Comparison of ENCODE assay signal across 9 cellular contexts in the genomic region with DNA sequence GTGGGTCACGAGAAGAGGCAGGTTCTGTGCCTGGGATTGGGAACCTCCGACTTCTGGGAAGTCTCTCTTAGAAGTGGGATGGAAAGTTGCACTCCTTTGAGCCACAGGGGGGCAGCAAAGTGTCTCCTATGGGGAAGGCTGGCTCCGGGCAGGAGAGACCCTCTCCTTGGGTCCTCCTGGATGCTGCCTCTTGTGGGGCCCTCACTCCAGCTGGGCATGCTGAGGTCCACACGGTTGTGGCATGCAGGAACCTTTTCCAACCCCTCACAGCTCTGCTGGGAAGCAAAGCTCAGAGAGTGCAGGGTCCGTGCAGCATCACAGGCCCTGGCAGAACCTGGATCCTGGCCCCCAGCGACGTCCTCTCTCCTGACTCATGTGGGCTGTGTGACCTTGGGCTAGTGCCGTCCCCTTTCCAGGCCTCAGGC. TPM values are rescaled to one million over a fixed set of nuclear protein-coding genes. Genes with fewer than 3 reads are reported as not detected.
A peak's percentile ranks its signal among the peaks of the same experiment; 100 is the strongest.
DNase-seq lines count a peak whose midpoint lies in the region; ATAC-seq, FAIRE-seq and TF ChIP-seq lines count a peak whose summit lies in the region.
"Had no signal": no experiment of that assay in that cellular context is flagged by ENCODE, and none has a peak within 500 bp of the region (broad histone marks: within the 10 kb centered on the region; RNA-seq: fewer than 3 reads in every experiment).

No MANE protein-coding gene starts in this region.

- intact Hi-C loops in kidney (cut with DNase I), result no loop called here

- H3K4me3 Mint-ChIP-seq in activated T-cell treated with anti-CD3 and anti-CD28 coated beads, Interleukin-2, amount 50 U/mL, for 24 hours, result no peak overlapping the region

- peak; percentile 50 to 80 (median 60) for DNase-seq in NCI-H1417 (lab: John Stamatoyannopoulos, UW)
- DNase-seq in NCI-H1417 treated with DMSO at 0.1 percent for 48 hours (lab: John Stamatoyannopoulos, UW), result no peak
- peak; percentile 54 for DNase-seq in NB4 (ENCODE audit: low read depth)
- peak; percentile 70 for DNase-seq in adipocyte (ENCODE audit: low read depth)
- peak; percentile 60 for DNase-seq in kidney
- DNase-seq in coronary artery (ENCODE audit: low spot score), result no peak
- no peak for DNase-seq in activated T-cell treated with anti-CD3 and anti-CD28 coated beads, Interleukin-2, amount 50 U/mL, for 24 hours

- H3K9ac ChIP-seq in adipocyte (ENCODE audit: low read length) (no peak overlapping the region), kidney (ENCODE audit: low read length in 2 of 2) (no peak overlapping the region)
- H3K9ac ChIP-seq: BLaER1 treated with 17β-estradiol and CSF1 and Interleukin-3, amounts not matched to agents 10 nM and 100 nM had no signal

- no peaks in the 10 kb centered on the region for H3K36me3 Mint-ChIP-seq in activated T-cell treated with anti-CD3 and anti-CD28 coated beads, Interleukin-2, amount 50 U/mL, for 24 hours (ENCODE audit: low read depth)

- peak; percentile 93 for TF ChIP-seq CTCF in NB4 (IDR thresholded peaks at IDR 0.05; ENCODE audit: low read depth, low read length)
- peak; percentile 30 for TF ChIP-seq CTCF in kidney (IDR thresholded peaks at IDR 0.05; ENCODE audit: borderline replicate concordance, extremely low read depth, insufficient read depth)
- TF ChIP-seq CTCF in coronary artery (IDR thresholded peaks at IDR 0.05), result no peak

- H3K27me3 ChIP-seq in adipocyte (replicated peaks; ENCODE audit: control insufficient read depth, insufficient read depth, low read length), result peaks cover 73% of the 10 kb centered on the region
- H3K27me3 ChIP-seq: BLaER1 treated with 17β-estradiol and CSF1 and Interleukin-3, amounts not matched to agents 10 nM and 100 nM had no signal

- H3K36me3 ChIP-seq in adipocyte (ENCODE audit: control insufficient read depth, insufficient read depth, low read length, severe bottlenecking) (no peaks in the 10 kb centered on the region), kidney (ENCODE audit: control insufficient read depth in 1 of 2, insufficient read depth in 2 of 2, low read length in 2 of 2) (peaks cover 0 to 2% of the 10 kb centered on the region in 2 donors)
- H3K36me3 ChIP-seq: BLaER1 treated with 17β-estradiol and CSF1 and Interleukin-3, amounts not matched to agents 10 nM and 100 nM had no signal

- H3K4me1 ChIP-seq in adipocyte (ENCODE audit: control insufficient read depth, insufficient read depth, low read length) (no peaks in the 10 kb centered on the region), kidney (ENCODE audit: control insufficient read depth in 1 of 2, insufficient read depth in 1 of 2, low read depth in 1 of 2, low read length in 2 of 2) (no peaks in the 10 kb centered on the region)
- H3K4me1 ChIP-seq: BLaER1 treated with 17β-estradiol and CSF1 and Interleukin-3, amounts not matched to agents 10 nM and 100 nM had no signal

- H3K9me3 Mint-ChIP-seq in activated T-cell treated with anti-CD3 and anti-CD28 coated beads, Interleukin-2, amount 50 U/mL, for 24 hours, result no peaks in the 10 kb centered on the region

- ATAC-seq in HG02870 (IDR thresholded peaks at IDR 0.05; ENCODE audit: unreplicated experiment), result no peak

- H3K27ac ChIP-seq in kidney (ENCODE audit: low read depth in 2 of 2, low read length in 2 of 2) (no peak overlapping the region), coronary artery (no peak overlapping the region)
- H3K27ac ChIP-seq: BLaER1 treated with 17β-estradiol and CSF1 and Interleukin-3, amounts not matched to agents 10 nM and 100 nM had no signal

- no peak overlapping the region for H3K27ac Mint-ChIP-seq in activated T-cell treated with anti-CD3 and anti-CD28 coated beads, Interleukin-2, amount 50 U/mL, for 24 hours

- peaks cover 19% of the 10 kb centered on the region for H3K27me3 Mint-ChIP-seq in activated T-cell treated with anti-CD3 and anti-CD28 coated beads, Interleukin-2, amount 50 U/mL, for 24 hours

- H3K9me3 ChIP-seq in adipocyte (ENCODE audit: control insufficient read depth, low read length) (no peaks in the 10 kb centered on the region), kidney (ENCODE audit: control insufficient read depth in 1 of 2, low read length in 2 of 2) (no peaks in the 10 kb centered on the region)
- H3K9me3 ChIP-seq: BLaER1 treated with 17β-estradiol and CSF1 and Interleukin-3, amounts not matched to agents 10 nM and 100 nM had no signal

- H3K4me3 ChIP-seq in NB4 (ENCODE audit: low read depth, low read length), result no peak overlapping the region
- H3K4me3 ChIP-seq in adipocyte (ENCODE audit: low read length), result no peak overlapping the region
- no peak overlapping the region for H3K4me3 ChIP-seq in kidney (ENCODE audit: low read length in 2 of 2)
- H3K4me3 ChIP-seq in coronary artery, result no peak overlapping the region
- H3K4me3 ChIP-seq: BLaER1 treated with 17β-estradiol and CSF1 and Interleukin-3, amounts not matched to agents 10 nM and 100 nM had no signal

- no peak for TF ChIP-seq POLR2A in NB4 (IDR thresholded peaks at IDR 0.05; ENCODE audit: extremely low read depth, insufficient read length)

- H3K4me1 Mint-ChIP-seq in activated T-cell treated with anti-CD3 and anti-CD28 coated beads, Interleukin-2, amount 50 U/mL, for 24 hours (ENCODE audit: low read depth), result no peaks in the 10 kb centered on the region

- no peak for FAIRE-seq in kidney (lab: Jason Lieb, UNC)

RNA-seq across cellular contexts. Expression of a gene that starts 17.4 kb away (rescaled TPM):
- total RNA-seq in kidney, result 22.8 TPM
- polyA plus RNA-seq in kidney (ENCODE audit: insufficient read depth, low read depth, low replicate concordance), result 116 TPM

RNA-seq across cellular contexts. Expression of a gene that starts 32.1 kb away (rescaled TPM):
- not detected for total RNA-seq in kidney
- not detected for polyA plus RNA-seq in kidney (ENCODE audit: insufficient read depth, low read depth, low replicate concordance)

RNA-seq across cellular contexts. Expression of a gene that starts 35.9 kb away (rescaled TPM):
- total RNA-seq in kidney, result 1.0 TPM
- not detected for polyA plus RNA-seq in kidney (ENCODE audit: insufficient read depth, low read depth, low replicate concordance)

Comparison
In these comparisons a context has a peak if more than half of its experiments do, and no peak if none do; other contexts are left out.
1. DNase-seq: peak in NCI-H1417 (3 of 3), NB4 (single experiment), adipocyte (single experiment) and kidney (single experiment); none in NCI-H1417 treated with DMSO at 0.1 percent for 48 hours (single experiment), coronary artery (single experiment) and activated T-cell treated with anti-CD3 and anti-CD28 coated beads, Interleukin-2, amount 50 U/mL, for 24 hours (single experiment).